26 cellular contexts compared by ENCODE assay signal in genomic region chr3:54342676-54343075, GRCh38.
DNase-seq lines count a peak whose midpoint lies in the region; ATAC-seq, FAIRE-seq and TF ChIP-seq lines count a peak whose summit lies in the region.
"Had no signal": no experiment of that assay in that cellular context is flagged by ENCODE, and none has a peak within 500 bp of the region (broad histone marks: within the 10 kb centered on the region; RNA-seq: fewer than 3 reads in every experiment).

No MANE protein-coding gene starts in this region.

- intact Hi-C loops in ovary (cut with DNase I), result no loop called here

- WGBS in ovary, 3 donors, result 16 to 22% (median 20%) methylated on average over 9 of the region's 9 CpGs

- DNase-seq in NCI-H748 (lab: John Stamatoyannopoulos, UW; ENCODE audit: unreplicated experiment) (peak; percentile 32), NCI-H748 treated with DMSO at 0.1 percent for 48 hours (lab: John Stamatoyannopoulos, UW) (no peak), KG1 (lab: John Stamatoyannopoulos, UW) (peak; percentile 0), RPMI8226 (peak; percentile 88), ovary (peak in 4 of 5 donors; percentile 19 to 46 (median 33)), H54 (ENCODE audit: insufficient read length, low spot score) (no peak)
- DNase-seq: activated CD4-positive, alpha-beta memory T cell treated with anti-CD3 and anti-CD28 coated beads for 36 hours; activated CD4-positive, CD25-positive, alpha-beta regulatory T cell; activated CD8-positive, alpha-beta memory T cell treated with anti-CD3 and anti-CD28 coated beads, Interleukin-2, amount 50 U/mL, for 48 hours; anterior cingulate cortex; caudate nucleus; dermis blood vessel endothelial cell; DMS 273 treated with DMSO at 0.1 percent for 48 hours; GM23248; lower lobe of right lung; PC-9; SJCRH30; stimulated activated naive CD8-positive, alpha-beta T cell treated with anti-CD3 and anti-CD28 coated beads, Interleukin-15, amount 100 ng/mL, for 72 hours; transverse colon had no signal

- TF ChIP-seq POLR2A in ovary (IDR thresholded peaks at IDR 0.05), result no peak
- no peak for TF ChIP-seq POLR2A in H54 (IDR thresholded peaks at IDR 0.05; ENCODE audit: low read depth, low read length)

- no peak overlapping the region for H3K27ac ChIP-seq in ovary
- H3K27ac ChIP-seq: gastroesophageal sphincter, GM23248, KMS-11, lower lobe of right lung, PC-9, SJCRH30, transverse colon had no signal

- H3K36me3 ChIP-seq in ovary, result no peaks in the 10 kb centered on the region
- H3K36me3 ChIP-seq: gastroesophageal sphincter, lower lobe of right lung, SJCRH30, transverse colon had no signal

- H3K4me3 ChIP-seq in ovary, result no peak overlapping the region
- H3K4me3 ChIP-seq: gastroesophageal sphincter, GM23248, lower lobe of right lung, PC-9, SJCRH30, transverse colon had no signal

- TF ChIP-seq CTCF in ovary (IDR thresholded peaks at IDR 0.05), result no peak

- H3K27me3 ChIP-seq in ovary, result no peaks in the 10 kb centered on the region
- H3K27me3 ChIP-seq: gastroesophageal sphincter, SJCRH30 had no signal

- no peak for FAIRE-seq in H54 (lab: Jason Lieb, UNC)
- FAIRE-seq: GM19239, islet of Langerhans had no signal

- no peak for ATAC-seq in GM21423 (IDR thresholded peaks at IDR 0.05; ENCODE audit: unreplicated experiment)
- ATAC-seq in GM19455 (IDR thresholded peaks at IDR 0.05; ENCODE audit: unreplicated experiment), result no peak
- ATAC-seq: activated naive CD4-positive, alpha-beta T cell treated with anti-CD3 and anti-CD28 coated beads, Interleukin-2, amount 50 U/mL, for 72 hours; gastroesophageal sphincter; lower lobe of right lung; stimulated activated naive CD8-positive, alpha-beta T cell treated with anti-CD3 and anti-CD28 coated beads, Interleukin-15, amount 100 ng/mL, for 72 hours had no signal

- no peaks in the 10 kb centered on the region for H3K9me3 ChIP-seq in ovary
- H3K9me3 ChIP-seq: gastroesophageal sphincter, lower lobe of right lung, SJCRH30, transverse colon had no signal

- H3K4me1 ChIP-seq in ovary (ENCODE audit: insufficient read depth), result peaks cover 10% of the 10 kb centered on the region
- H3K4me1 ChIP-seq: gastroesophageal sphincter, lower lobe of right lung, SJCRH30, transverse colon had no signal

- TF ChIP-seq EP300 in ovary (IDR thresholded peaks at IDR 0.05), result no peak

Comparison
In these comparisons a context has a peak if more than half of its experiments do, and no peak if none do; other contexts are left out.
1. DNase-seq: peak in NCI-H748 (single experiment), KG1 (single experiment), RPMI8226 (single experiment) and ovary (4 of 5); none in NCI-H748 treated with DMSO at 0.1 percent for 48 hours (single experiment) and H54 (single experiment).